In genomic region chr14:102323102-102323501, GRCh38 we compare ENCODE assay signal across 8 cellular contexts. TPM values are rescaled to one million over a fixed set of nuclear protein-coding genes. Genes with fewer than 3 reads are reported as not detected.
DNase-seq lines count a peak whose midpoint lies in the region; ATAC-seq and TF ChIP-seq lines count a peak whose summit lies in the region.

No MANE protein-coding gene starts in this region.

- H4K20me1 ChIP-seq in GM23248 (ENCODE audit: insufficient read depth) = no peaks in the 10 kb centered on the region

- peaks cover 6% of the 10 kb centered on the region for H3K27me3 Mint-ChIP-seq in brain

- peaks cover 8% of the 10 kb centered on the region for H3K36me3 ChIP-seq in GM23248 (ENCODE audit: low read depth)

- H3K27ac ChIP-seq in C4-2B (no peak overlapping the region), GM23248 (peak overlapping the region; percentile 51)

- no peaks in the 10 kb centered on the region for H3K27me3 ChIP-seq in GM23248 (replicated peaks; ENCODE audit: insufficient read depth)

- peak overlapping the region; percentile 46 for H3K4me2 ChIP-seq in GM23248 (ENCODE audit: unreplicated experiment)

- in situ Hi-C loops in GM23248 (cut with MboI) = loop anchor here (25.0 kb wide), 1 partner anchor 361 kb away; the partner anchor contains the start of gene DYNC1H1

- H3K4me3 ChIP-seq in GM23248 = no peak overlapping the region

- H3K36me3 Mint-ChIP-seq in brain = peaks cover 5% of the 10 kb centered on the region

- peaks cover 13% of the 10 kb centered on the region for H3K4me1 ChIP-seq in GM23248 (ENCODE audit: insufficient read depth)

- H3K4me1 Mint-ChIP-seq in brain = peaks cover 45% of the 10 kb centered on the region

- DNase-seq in GM23248 = peak; percentile 96
- peak; percentile 57 for DNase-seq in NCI-H748 (lab: John Stamatoyannopoulos, UW; ENCODE audit: unreplicated experiment)
- peak; percentile 71 for DNase-seq in islet precursor cell
- DNase-seq in stimulated activated naive CD8-positive, alpha-beta T cell treated with anti-CD3 and anti-CD28 coated beads, Interleukin-15, Interleukin-2, amounts not matched to agents 100 U/mL and 50 U/mL, for 24 hours = peak; percentile 37

- peak overlapping the region; percentile 79 to 97 (median 86) for H3K27ac Mint-ChIP-seq in brain

- peak overlapping the region; percentile 51; the same call in 1 of the 2 replicates for H3K9ac ChIP-seq in GM23248

- peaks cover 17% of the 10 kb centered on the region for H3K79me2 ChIP-seq in GM23248 (ENCODE audit: insufficient read depth)

- H3K9me3 ChIP-seq in GM23248 (ENCODE audit: low read depth) = no peaks in the 10 kb centered on the region

- H3F3A ChIP-seq in GM23248 (ENCODE audit: insufficient read depth) = peaks cover 16% of the 10 kb centered on the region; the same call in 1 of the 2 replicates

- peak overlapping the region; percentile 30 to 90 (median 64) for H3K4me3 Mint-ChIP-seq in brain

- no peaks in the 10 kb centered on the region for H3K9me3 Mint-ChIP-seq in brain

- H3K9me2 ChIP-seq in GM23248 (ENCODE audit: insufficient read depth) = no peaks in the 10 kb centered on the region

- H2AFZ ChIP-seq in GM23248 = no peak overlapping the region

- WGBS in GM23248 (ENCODE audit: low coverage in 1 of 2, low lambda C conversion rate in 2 of 2, missing lambda C conversion rate in 2 of 2), 2 experiments = 18 to 19% methylated on average over 8 of the region's 8 CpGs

- TF ChIP-seq CTCF in C4-2B (conservative IDR thresholded peaks at IDR 0.05) = peak; percentile 81
- TF ChIP-seq CTCF in brain (conservative IDR thresholded peaks at IDR 0.05) = peak; percentile 66

- no peak for ATAC-seq in stimulated activated naive CD8-positive, alpha-beta T cell treated with anti-CD3 and anti-CD28 coated beads, Interleukin-15, Interleukin-2, amounts not matched to agents 100 U/mL and 50 U/mL, for 24 hours
- ATAC-seq in GM21717 (IDR thresholded peaks at IDR 0.05; ENCODE audit: unreplicated experiment) = no peak
- ATAC-seq in GM18519 (IDR thresholded peaks at IDR 0.05; ENCODE audit: low FRiP score, unreplicated experiment) = no peak

RNA-seq across cellular contexts. Expression of gene ZNF839, which starts 3.6 kb away (rescaled TPM):
- total RNA-seq in GM23248 (2014; rRNA removed; shearing (Covaris generic)) = 6.7 and 8.4 TPM in 2 replicates
- polyA plus RNA-seq in GM23248 (2016; fragmentation: Nextera tagmentation; extraction: Ambion mirVana) (3.5 and 4.2 TPM in 2 replicates), brain (ENCODE audit: insufficient read depth, low read depth, low replicate concordance) (8.7 TPM)

RNA-seq across cellular contexts. Expression of gene MOK, which starts 18.1 kb away (rescaled TPM):
- 34.9 and 43.4 TPM in 2 replicates for total RNA-seq in GM23248 (2014; rRNA removed; shearing (Covaris generic))
- polyA plus RNA-seq in GM23248 (2016; fragmentation: Nextera tagmentation; extraction: Ambion mirVana) (65.8 and 67.9 TPM in 2 replicates), brain (ENCODE audit: insufficient read depth, low read depth, low replicate concordance) (7.6 TPM)

RNA-seq across cellular contexts. Expression of gene CINP, which starts 39.6 kb away (rescaled TPM):
- 45.7 and 52.1 TPM in 2 replicates for total RNA-seq in GM23248 (2014; rRNA removed; shearing (Covaris generic))
- 60.3 and 60.5 TPM in 2 replicates for polyA plus RNA-seq in GM23248 (2016; fragmentation: Nextera tagmentation; extraction: Ambion mirVana)
- 41.0 TPM for polyA plus RNA-seq in brain (ENCODE audit: insufficient read depth, low read depth, low replicate concordance)

RNA-seq across cellular contexts. Expression of gene TECPR2, which starts 39.6 kb away (rescaled TPM):
- total RNA-seq in GM23248 (2014; rRNA removed; shearing (Covaris generic)) = 10.1 and 15.8 TPM in 2 replicates
- polyA plus RNA-seq in GM23248 (2016; fragmentation: Nextera tagmentation; extraction: Ambion mirVana) = 9.1 and 11.4 TPM in 2 replicates
- 14.8 TPM for polyA plus RNA-seq in brain (ENCODE audit: insufficient read depth, low read depth, low replicate concordance)

Comparison
In these comparisons a context has a peak if more than half of its experiments do, and no peak if none do; other contexts are left out.
1. DNase-seq: peak in every context shown above with its lines; median percentile 96 in GM23248; 71 in islet precursor cell; 57 in NCI-H748; 37 in stimulated activated naive CD8-positive, alpha-beta T cell treated with anti-CD3 and anti-CD28 coated beads, Interleukin-15, Interleukin-2, amounts not matched to agents 100 U/mL and 50 U/mL, for 24 hours.